In the genomic region with DNA sequence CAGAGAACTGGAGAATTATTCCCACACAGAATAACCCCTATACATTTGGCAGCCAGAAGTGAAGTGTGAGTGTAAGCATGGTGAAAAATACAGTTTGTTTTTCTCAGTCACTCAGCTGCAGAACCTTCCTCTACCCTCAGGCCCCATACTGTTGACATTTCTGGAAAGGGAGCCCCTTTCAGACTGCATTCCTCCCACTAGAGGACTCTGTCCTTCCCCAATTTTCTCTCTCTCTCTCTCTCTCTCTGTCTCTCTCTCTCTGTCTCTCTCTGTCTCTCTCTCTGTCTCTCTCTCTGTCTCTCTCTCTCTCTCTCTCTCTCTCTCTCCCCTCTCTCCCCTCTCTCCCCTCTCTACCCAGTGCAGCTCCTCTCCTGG, we compare ENCODE assay signal across 8 cellular contexts.
DNase-seq lines count a peak whose midpoint lies in the region; ATAC-seq and TF ChIP-seq lines count a peak whose summit lies in the region.

No MANE protein-coding gene starts in this region.

- in situ Hi-C loops in astrocyte of the cerebellum (cut with HindIII; ENCODE audit: low sequenced_read_pairs), result no loop called here

- no peak overlapping the region for H3K4me3 ChIP-seq in HFF-Myc (replicated peaks; ENCODE audit: low read depth, low read length)
- H3K4me3 ChIP-seq in astrocyte of the cerebellum (ENCODE audit: low read depth, low read length), result no peak overlapping the region

- ATAC-seq in GM21576 (IDR thresholded peaks at IDR 0.05; ENCODE audit: unreplicated experiment), result no peak
- ATAC-seq in HG02759 (IDR thresholded peaks at IDR 0.05; ENCODE audit: unreplicated experiment), result no peak
- no peak for ATAC-seq in HG03439 (IDR thresholded peaks at IDR 0.05; ENCODE audit: unreplicated experiment)

- peak; percentile 49 for TF ChIP-seq CTCF in AG09319 (IDR thresholded peaks at IDR 0.05; ENCODE audit: low read depth, low read length)
- peak; percentile 62 for TF ChIP-seq CTCF in HFF-Myc (IDR thresholded peaks at IDR 0.05; ENCODE audit: low read depth, low read length, missing control alignments)
- peak; percentile 57 for TF ChIP-seq CTCF in astrocyte of the cerebellum (IDR thresholded peaks at IDR 0.05; ENCODE audit: low read depth, low read length, missing control alignments)

- no peak for DNase-seq in AG09319 (ENCODE audit: extremely low read depth, low read depth)
- no peak for DNase-seq in HFF-Myc (ENCODE audit: extremely low read depth, low read depth)
- no peak for DNase-seq in astrocyte of the cerebellum (ENCODE audit: low read depth)
- DNase-seq in kidney glomerular epithelial cell (lab: John Stamatoyannopoulos, UW), result peak; percentile 20
- DNase-seq in NCI-H446 treated with DMSO at 0.1 percent for 48 hours (lab: John Stamatoyannopoulos, UW), result no peak
